In genomic region chr1:46342677-46343350, GRCh38 we compare ENCODE assay signal across 12 cellular contexts. TPM values are rescaled to one million over a fixed set of nuclear protein-coding genes. Genes with fewer than 3 reads are reported as not detected.
DNase-seq lines count a peak whose midpoint lies in the region; ATAC-seq and TF ChIP-seq lines count a peak whose summit lies in the region.
"Had no signal": no experiment of that assay in that cellular context is flagged by ENCODE, and none has a peak within 500 bp of the region (broad histone marks: within the 10 kb centered on the region; RNA-seq: fewer than 3 reads in every experiment).

No MANE protein-coding gene starts in this region.

- H3K4me3 Mint-ChIP-seq in activated CD8-positive, alpha-beta T cell treated with anti-CD3 and anti-CD28 coated beads for 36 hours: peak overlapping the region; percentile 100

- H3K9me3 ChIP-seq in left ventricle myocardium inferior (replicated peaks) (no peaks in the 10 kb centered on the region), hepatocyte (ENCODE audit: low read depth) (no peaks in the 10 kb centered on the region), subcutaneous abdominal adipose tissue (ENCODE audit: control insufficient read depth in 5 of 5, low read length in 5 of 5) (no peaks in the 10 kb centered on the region)

- H3K27ac Mint-ChIP-seq in activated CD8-positive, alpha-beta T cell treated with anti-CD3 and anti-CD28 coated beads for 36 hours: peak overlapping the region; percentile 99

- peak overlapping the region; percentile 86 for H3K4me2 ChIP-seq in hepatocyte

- peaks cover 27% of the 10 kb centered on the region for H3K79me2 ChIP-seq in hepatocyte

- H3K9ac ChIP-seq in subcutaneous abdominal adipose tissue (ENCODE audit: low read length in 5 of 5): peak overlapping the region in 1 of 5 donors; percentile 59

- CTCF ChIA-PET in activated CD8-positive, alpha-beta T cell treated with anti-CD3 and anti-CD28 coated beads for 36 hours (lab: Charles Lee): interaction anchor here (1.3 kb wide), 1 partner anchor 8 kb away, joined by 3 read pairs; no protein-coding TSS in a partner anchor

- H3K9me2 ChIP-seq in hepatocyte (replicated peaks; ENCODE audit: insufficient read depth): no peaks in the 10 kb centered on the region

- TF ChIP-seq CTCF in left ventricle myocardium inferior (IDR thresholded peaks at IDR 0.05; ENCODE audit: borderline replicate concordance) (no peak), hepatocyte (IDR thresholded peaks at IDR 0.05; ENCODE audit: poor library complexity) (no peak)
- no peak for TF ChIP-seq CTCF in activated CD8-positive, alpha-beta T cell treated with anti-CD3 and anti-CD28 coated beads for 36 hours (IDR thresholded peaks at IDR 0.05)

- intact Hi-C loops in left ventricle myocardium inferior (cut with micrococcal nuclease) (no loop called here), left ventricle myocardium superior (cut with micrococcal nuclease) (no loop called here)
- intact Hi-C loops in activated CD8-positive, alpha-beta T cell treated with anti-CD3 and anti-CD28 coated beads for 36 hours (cut with micrococcal nuclease): loop anchor here (5.0 kb wide), 1 partner anchor 41 kb away; the partner anchor contains the start of genes LRRC41 and UQCRH

- 93% methylated on average over 8 of the region's 8 CpGs for WGBS in hepatocyte (ENCODE audit: low lambda C conversion rate, missing lambda C conversion rate)

- H3K36me3 ChIP-seq in left ventricle myocardium inferior (peaks cover 30% of the 10 kb centered on the region), hepatocyte (replicated peaks; ENCODE audit: insufficient read depth, low read depth) (no peaks in the 10 kb centered on the region), subcutaneous abdominal adipose tissue (ENCODE audit: control insufficient read depth in 5 of 5, insufficient read depth in 5 of 5, low read length in 5 of 5) (peaks cover 8 to 40% (median 32%) of the 10 kb centered on the region in 5 donors)

- peaks cover 55% of the 10 kb centered on the region for H3K36me3 Mint-ChIP-seq in activated CD8-positive, alpha-beta T cell treated with anti-CD3 and anti-CD28 coated beads for 36 hours (ENCODE audit: low read depth)

- H3K4me1 ChIP-seq in left ventricle myocardium inferior: peaks cover 48% of the 10 kb centered on the region
- H3K4me1 ChIP-seq in hepatocyte (ENCODE audit: insufficient read depth): peaks cover 9% of the 10 kb centered on the region
- peaks cover 0 to 22% (median 15%) of the 10 kb centered on the region in 5 donors for H3K4me1 ChIP-seq in subcutaneous abdominal adipose tissue (ENCODE audit: control insufficient read depth in 5 of 5, insufficient read depth in 5 of 5, low read length in 5 of 5)

- peak overlapping the region; percentile 48 for H3K27ac ChIP-seq in left ventricle myocardium inferior (replicated peaks)
- H3K27ac ChIP-seq in hepatocyte: no peak overlapping the region
- H3K27ac ChIP-seq in subcutaneous abdominal adipose tissue (ENCODE audit: low read depth, low read length): peak overlapping the region; percentile 96

- no peak for ATAC-seq in left ventricle myocardium superior
- ATAC-seq in activated CD8-positive, alpha-beta T cell treated with anti-CD3 and anti-CD28 coated beads for 36 hours: no peak
- no peak for ATAC-seq in GM19395 (IDR thresholded peaks at IDR 0.05; ENCODE audit: unreplicated experiment)

- H3K4me3 ChIP-seq in left ventricle myocardium inferior (no peak overlapping the region), hepatocyte (no peak overlapping the region), subcutaneous abdominal adipose tissue (ENCODE audit: low read depth in 1 of 5, low read length in 5 of 5) (no peak overlapping the region)

- H3K9me3 Mint-ChIP-seq in activated CD8-positive, alpha-beta T cell treated with anti-CD3 and anti-CD28 coated beads for 36 hours: no peaks in the 10 kb centered on the region

- H4K20me1 ChIP-seq in hepatocyte (ENCODE audit: insufficient read depth, poor library complexity, severe bottlenecking): no peaks in the 10 kb centered on the region

- H2AFZ ChIP-seq in hepatocyte: no peak overlapping the region

- H3K27me3 Mint-ChIP-seq in activated CD8-positive, alpha-beta T cell treated with anti-CD3 and anti-CD28 coated beads for 36 hours: no peaks in the 10 kb centered on the region

- no peaks in the 10 kb centered on the region for H3K27me3 ChIP-seq in left ventricle myocardium inferior (ENCODE audit: low read depth)
- no peaks in the 10 kb centered on the region for H3K27me3 ChIP-seq in hepatocyte
- no peaks in the 10 kb centered on the region for H3K27me3 ChIP-seq in subcutaneous abdominal adipose tissue (ENCODE audit: control insufficient read depth in 5 of 5, insufficient read depth in 4 of 5, low read length in 5 of 5)

- peaks cover 55% of the 10 kb centered on the region for H3K4me1 Mint-ChIP-seq in activated CD8-positive, alpha-beta T cell treated with anti-CD3 and anti-CD28 coated beads for 36 hours (ENCODE audit: low read depth)

- POLR2A ChIA-PET in activated CD8-positive, alpha-beta T cell treated with anti-CD3 and anti-CD28 coated beads for 36 hours (lab: Charles Lee): interaction anchor here (0.7 to 1.3 kb wide), 3 partner anchors 10 to 40 kb away, joined by 3 to 6 read pairs (median 4); partner anchors contain the start of gene UQCRH

- DNase-seq in left ventricle myocardium inferior (no peak), left ventricle myocardium superior (no peak), hepatocyte (ENCODE audit: low spot score) (no peak), SHP77 treated with DMSO at 0.1 percent for 48 hours (lab: John Stamatoyannopoulos, UW) (no peak)
- no peak for DNase-seq in activated CD8-positive, alpha-beta T cell treated with anti-CD3 and anti-CD28 coated beads for 36 hours
- DNase-seq in NK-92 treated with Interleukin-12 subunit alpha and Interleukin-12 subunit beta, amount 100 ng/mL, for 24 hours (lab: John Stamatoyannopoulos, UW): no peak
- DNase-seq: activated CD4-positive, alpha-beta T cell treated with anti-CD3 and anti-CD28 coated beads for 4 hours; amygdala; NCI-H2081 treated with DMSO at 0.1 percent for 48 hours; stimulated activated CD4-positive, alpha-beta T cell treated with anti-CD3 and anti-CD28 coated beads, Interleukin-4, amount 100 ng/mL, for 4 hours had no signal

RNA-seq across cellular contexts. Expression of gene NSUN4, which starts 2.2 kb away (rescaled TPM):
- 14.1 TPM for total RNA-seq in left ventricle myocardium inferior
- 15.3 TPM for total RNA-seq in left ventricle myocardium superior
- 10 to 100 TPM; 28.5 to 29.3 TPM for total RNA-seq in activated CD8-positive, alpha-beta T cell treated with anti-CD3 and anti-CD28 coated beads for 36 hours
- total RNA-seq in hepatocyte: 17.6 and 20.5 TPM in 2 replicates
- polyA plus RNA-seq in hepatocyte: 13.5 and 21.2 TPM in 2 replicates

RNA-seq across cellular contexts. Expression of gene UQCRH, which starts 39.3 kb away (rescaled TPM):
- 1,085 TPM for total RNA-seq in left ventricle myocardium inferior
- 1,191 TPM for total RNA-seq in left ventricle myocardium superior
- 100 to 1,000 TPM; 391 to 396 TPM for total RNA-seq in activated CD8-positive, alpha-beta T cell treated with anti-CD3 and anti-CD28 coated beads for 36 hours
- total RNA-seq in hepatocyte: 429 and 430 TPM in 2 replicates
- polyA plus RNA-seq in hepatocyte: 269 and 287 TPM in 2 replicates

RNA-seq across cellular contexts. Expression of gene LRRC41, which starts 39.4 kb away (rescaled TPM):
- total RNA-seq in left ventricle myocardium inferior (38.8 TPM), left ventricle myocardium superior (37.6 TPM), hepatocyte (84.4 and 104 TPM in 2 replicates)
- 10 to 100 TPM; 32.1 to 32.2 TPM for total RNA-seq in activated CD8-positive, alpha-beta T cell treated with anti-CD3 and anti-CD28 coated beads for 36 hours
- polyA plus RNA-seq in hepatocyte: 113 and 123 TPM in 2 replicates

RNA-seq across cellular contexts. Expression of gene FAAH, which starts 51.3 kb away (rescaled TPM):
- total RNA-seq in left ventricle myocardium inferior (2.8 TPM), left ventricle myocardium superior (9.8 TPM), hepatocyte (40.3 and 44.5 TPM in 2 replicates)
- 1 to 10 TPM; 3.0 to 4.7 TPM for total RNA-seq in activated CD8-positive, alpha-beta T cell treated with anti-CD3 and anti-CD28 coated beads for 36 hours
- polyA plus RNA-seq in hepatocyte: 61.1 and 61.8 TPM in 2 replicates
